ENCODE assay signal across 8 cellular contexts in genomic region chr1:186482661-186483255, GRCh38. TPM values are rescaled to one million over a fixed set of nuclear protein-coding genes. Genes with fewer than 3 reads are reported as not detected.
DNase-seq lines count a peak whose midpoint lies in the region; ATAC-seq, FAIRE-seq and TF ChIP-seq lines count a peak whose summit lies in the region.

No MANE protein-coding gene starts in this region.

- no peak overlapping the region for H3K4me3 ChIP-seq in AG04450 (ENCODE audit: low read depth, low read length)
- no peak overlapping the region for H3K4me3 ChIP-seq in H1 (ENCODE audit: extremely low read depth in 1 of 4, insufficient read depth in 2 of 4, low read depth in 3 of 4, low read length in 4 of 4)
- no peak overlapping the region for H3K4me3 ChIP-seq in mesenchymal stem cell (ENCODE audit: insufficient read depth in 1 of 2, low read depth in 1 of 2, low read length in 2 of 2)
- H3K4me3 ChIP-seq in stomach: no peak overlapping the region

- H2BK5ac ChIP-seq in H1 (ENCODE audit: low read depth, low read length) (no peak overlapping the region), mesenchymal stem cell (ENCODE audit: low read depth, low read length, poor library complexity, severe bottlenecking) (no peak overlapping the region)

- no peak overlapping the region for H2AFZ ChIP-seq in H1 (ENCODE audit: low read length)
- no peak overlapping the region for H2AFZ ChIP-seq in mesenchymal stem cell (ENCODE audit: low read depth, low read length)

- TF ChIP-seq EP300 in H1 (IDR thresholded peaks at IDR 0.05; ENCODE audit: borderline replicate concordance in 1 of 2, low read depth in 2 of 2, low read length in 2 of 2): no peak
- no peak for TF ChIP-seq EP300 in stomach (IDR thresholded peaks at IDR 0.05)

- no peak overlapping the region for H2BK120ac ChIP-seq in H1 (replicated peaks; ENCODE audit: low read depth, low read length)
- H2BK120ac ChIP-seq in mesenchymal stem cell (ENCODE audit: low read depth, low read length): no peak overlapping the region

- no peaks in the 10 kb centered on the region for H3K9me3 Mint-ChIP-seq in activated B cell treated with CpG ODN at 0.5 μM for 24 hours

- H3K79me2 ChIP-seq in H1 (ENCODE audit: control insufficient read depth in 1 of 2, insufficient read depth in 2 of 2, low read length in 2 of 2): no peaks in the 10 kb centered on the region

- peak; percentile 96 to 99 for TF ChIP-seq RAD21 in H1 (IDR thresholded peaks at IDR 0.05 in 1 of 2, conservative IDR thresholded peaks at IDR 0.05 in 1 of 2; ENCODE audit: low read depth in 2 of 2, low read length in 2 of 2)

- H4K8ac ChIP-seq in H1 (ENCODE audit: extremely low read depth, insufficient read depth, low read length): no peak overlapping the region
- no peak overlapping the region for H4K8ac ChIP-seq in mesenchymal stem cell (ENCODE audit: low read length)

- FAIRE-seq in H1 (lab: Jason Lieb, UNC): peak; percentile 99

- H2AK5ac ChIP-seq in H1 (ENCODE audit: low read depth, low read length) (no peak overlapping the region), mesenchymal stem cell (ENCODE audit: low read length, severe bottlenecking) (no peak overlapping the region)

- no peak overlapping the region for H3K23ac ChIP-seq in H1 (ENCODE audit: insufficient read length)
- no peak overlapping the region for H3K23ac ChIP-seq in mesenchymal stem cell (ENCODE audit: low read length in 2 of 2)

- 30% methylated on average over 4 of the region's 4 CpGs; no CpG with 5 or more reads in 1 of the 2 experiments for WGBS in H1 (ENCODE audit: extremely low coverage in 1 of 2, insufficient coverage in 1 of 2, insufficient read length in 1 of 2, insufficient replicate concordance in 2 of 2, low coverage in 1 of 2, low lambda C conversion rate in 2 of 2, missing lambda C conversion rate in 1 of 2), 2 experiments
- 2% methylated on average over 4 of the region's 4 CpGs for WGBS in mesenchymal stem cell
- WGBS in stomach, 5 donors: 4 to 5% (median 5%) methylated on average over 4 of the region's 4 CpGs

- H2BK15ac ChIP-seq in H1 (ENCODE audit: low read length) (no peak overlapping the region), mesenchymal stem cell (ENCODE audit: low read depth, poor library complexity, severe bottlenecking) (no peak overlapping the region)

- TF ChIP-seq CTCF in AG04450 (IDR thresholded peaks at IDR 0.05; ENCODE audit: low read depth, low read length): peak; percentile 98
- TF ChIP-seq CTCF in activated B cell treated with CpG ODN at 0.5 μM for 24 hours (IDR thresholded peaks at IDR 0.05): no peak
- peak; percentile 74 to 89 (median 81) for TF ChIP-seq CTCF in H1 (IDR thresholded peaks at IDR 0.05; ENCODE audit: control extremely low read depth in 1 of 3, insufficient read depth in 1 of 3, low read depth in 1 of 3, low read length in 3 of 3)
- TF ChIP-seq CTCF in stomach (IDR thresholded peaks at IDR 0.05): peak in 5 of 7 experiments; percentile 66 to 79 (median 74)

- no peak overlapping the region for H3K4ac ChIP-seq in H1 (replicated peaks; ENCODE audit: insufficient read length, low read depth, low read length)
- H3K4ac ChIP-seq in mesenchymal stem cell (ENCODE audit: low read depth in 1 of 2, low read length in 2 of 2): no peak overlapping the region

- H4K91ac ChIP-seq in H1 (replicated peaks; ENCODE audit: insufficient read length, low read length): no peak overlapping the region
- no peak overlapping the region for H4K91ac ChIP-seq in mesenchymal stem cell (ENCODE audit: low read length)

- TF ChIP-seq POLR2A in H1 (IDR thresholded peaks at IDR 0.05; ENCODE audit: control extremely low read depth in 1 of 2, low read depth in 2 of 2, low read length in 2 of 2) (no peak), stomach (IDR thresholded peaks at IDR 0.05) (no peak)

- POLR2A ChIA-PET in AG04450 (lab: Yijun Ruan, JAX): interaction anchor here (0.6 kb wide), 1 partner anchor 289 kb away, joined by 3 read pairs; no protein-coding TSS in a partner anchor
- POLR2A ChIA-PET in activated B cell treated with CpG ODN at 0.5 μM for 24 hours (lab: Charles Lee): no interaction called here
- POLR2A ChIA-PET in H1 (lab: Charles Lee; ENCODE audit: partially characterized antibody): no interaction called here

- no peaks in the 10 kb centered on the region for H3K27me3 Mint-ChIP-seq in activated B cell treated with CpG ODN at 0.5 μM for 24 hours

- H3K27ac ChIP-seq in AG04450 (ENCODE audit: low read depth, low read length) (no peak overlapping the region), H1 (ENCODE audit: low read depth, low read length) (no peak overlapping the region), mesenchymal stem cell (ENCODE audit: low read length, poor library complexity, severe bottlenecking) (no peak overlapping the region), stomach (no peak overlapping the region)

- no peaks in the 10 kb centered on the region for H3K27me3 ChIP-seq in AG04450 (ENCODE audit: control insufficient read depth, insufficient read depth, low read length)
- no peaks in the 10 kb centered on the region for H3K27me3 ChIP-seq in H1 (replicated peaks in 1 of 4; ENCODE audit: control insufficient read depth in 3 of 4, extremely low read depth in 1 of 4, insufficient read depth in 3 of 4, low read length in 3 of 4)
- no peaks in the 10 kb centered on the region for H3K27me3 ChIP-seq in mesenchymal stem cell (ENCODE audit: control insufficient read depth in 1 of 2, insufficient read depth in 1 of 2, low read length in 2 of 2)
- no peaks in the 10 kb centered on the region for H3K27me3 ChIP-seq in stomach

- no peaks in the 10 kb centered on the region for H3K9me3 ChIP-seq in AG04450 (ENCODE audit: control insufficient read depth, insufficient read depth, low read length)
- no peaks in the 10 kb centered on the region for H3K9me3 ChIP-seq in H1 (ENCODE audit: insufficient read depth in 2 of 2, low read depth in 1 of 2, low read length in 1 of 2)
- H3K9me3 ChIP-seq in mesenchymal stem cell (ENCODE audit: control insufficient read depth, low read length): no peaks in the 10 kb centered on the region
- no peaks in the 10 kb centered on the region for H3K9me3 ChIP-seq in stomach

- H3K4me1 Mint-ChIP-seq in activated B cell treated with CpG ODN at 0.5 μM for 24 hours: no peaks in the 10 kb centered on the region

- H3K4me2 ChIP-seq in H1 (ENCODE audit: insufficient read depth in 1 of 2, low read depth in 2 of 2, low read length in 2 of 2): no peak overlapping the region
- H3K4me2 ChIP-seq in mesenchymal stem cell (ENCODE audit: low read length, poor library complexity, severe bottlenecking): no peak overlapping the region

- H4K5ac ChIP-seq in H1 (ENCODE audit: insufficient read length, low read depth, low read length): no peak overlapping the region

- H3K79me1 ChIP-seq in H1 (ENCODE audit: low read depth, low read length) (no peaks in the 10 kb centered on the region), mesenchymal stem cell (replicated peaks; ENCODE audit: low read length, poor library complexity, severe bottlenecking) (no peaks in the 10 kb centered on the region)

- H3K4me3 Mint-ChIP-seq in activated B cell treated with CpG ODN at 0.5 μM for 24 hours: no peak overlapping the region

- H3K36me3 Mint-ChIP-seq in activated B cell treated with CpG ODN at 0.5 μM for 24 hours (ENCODE audit: low read depth): no peaks in the 10 kb centered on the region

- H3K56ac ChIP-seq in H1 (replicated peaks; ENCODE audit: insufficient read length, low read depth, low read length): no peak overlapping the region

- CTCF ChIA-PET in AG04450 (lab: Charles Lee) (interaction anchor here (0.5 to 1.5 kb wide), 23 partner anchors 10 to 1259 kb away, joined by 3 to 17 read pairs (median 3); no protein-coding TSS in a partner anchor), activated B cell treated with CpG ODN at 0.5 μM for 24 hours (lab: Charles Lee) (interaction anchor here (0.6 to 1.2 kb wide), 4 partner anchors 17 to 504 kb away, joined by 3 to 14 read pairs (median 4); no protein-coding TSS in a partner anchor), H1 (lab: Charles Lee; ENCODE audit: partially characterized antibody) (interaction anchor here (0.6 to 3.0 kb wide), 25 partner anchors 10 to 510 kb away, joined by 3 to 15 read pairs (median 3); no protein-coding TSS in a partner anchor)

- no peaks in the 10 kb centered on the region for H3K23me2 ChIP-seq in H1 (ENCODE audit: low read depth, low read length)

- H3K9ac ChIP-seq in H1 (replicated peaks in 1 of 4; ENCODE audit: extremely low read depth in 1 of 4, low read depth in 3 of 4, low read length in 3 of 4): no peak overlapping the region
- H3K9ac ChIP-seq in mesenchymal stem cell (ENCODE audit: low read length): no peak overlapping the region

- no peak overlapping the region for H3K27ac Mint-ChIP-seq in activated B cell treated with CpG ODN at 0.5 μM for 24 hours

- no peaks in the 10 kb centered on the region for H3K4me1 ChIP-seq in H1 (replicated peaks in 1 of 4; ENCODE audit: control insufficient read depth in 3 of 4, insufficient read depth in 4 of 4, low read length in 3 of 4)
- H3K4me1 ChIP-seq in mesenchymal stem cell (ENCODE audit: control insufficient read depth, insufficient read depth, low read depth, low read length): no peaks in the 10 kb centered on the region
- peaks cover 0 to 3% (median 0%) of the 10 kb centered on the region in 4 donors for H3K4me1 ChIP-seq in stomach

- H2BK20ac ChIP-seq in H1 (ENCODE audit: low read length): no peak overlapping the region

- H3K14ac ChIP-seq in H1 (ENCODE audit: insufficient read length) (no peak overlapping the region), mesenchymal stem cell (ENCODE audit: low read length in 2 of 2) (no peak overlapping the region)

- H3K36me3 ChIP-seq in H1 (ENCODE audit: control insufficient read depth in 2 of 4, insufficient read depth in 4 of 4, low read length in 3 of 4): no peaks in the 10 kb centered on the region
- no peaks in the 10 kb centered on the region for H3K36me3 ChIP-seq in mesenchymal stem cell (ENCODE audit: control insufficient read depth in 1 of 2, insufficient read depth in 2 of 2, low read depth in 1 of 2, low read length in 2 of 2)
- no peaks in the 10 kb centered on the region for H3K36me3 ChIP-seq in stomach

- ATAC-seq in GM18502 (IDR thresholded peaks at IDR 0.05; ENCODE audit: poor library complexity, unreplicated experiment) (peak; percentile 83), HG02938 (IDR thresholded peaks at IDR 0.05; ENCODE audit: unreplicated experiment) (peak; percentile 83), activated B cell treated with CpG ODN at 0.5 μM for 24 hours (ENCODE audit: low read depth) (peak; percentile 21)

- H3K18ac ChIP-seq in H1 (ENCODE audit: extremely low read depth, low read length): no peak overlapping the region
- no peak overlapping the region for H3K18ac ChIP-seq in mesenchymal stem cell (ENCODE audit: low read depth in 1 of 2, low read length in 2 of 2)

- intact Hi-C loops in activated B cell treated with CpG ODN at 0.5 μM for 24 hours (cut with micrococcal nuclease) (loop anchor here (1.0 to 10.0 kb wide), 2 partner anchors 322 to 504 kb away; no protein-coding TSS in a partner anchor), stomach (cut with DNase I; ENCODE audit: low total_unique reads) (loop anchor here (10.0 kb wide), 1 partner anchor 502 kb away; no protein-coding TSS in a partner anchor)

- DNase-seq in AG04450 (ENCODE audit: low read depth, low spot score): peak; percentile 43
- peak; percentile 25 for DNase-seq in NCI-H2107 (lab: John Stamatoyannopoulos, UW)
- peak; percentile 26 for DNase-seq in activated B cell treated with CpG ODN at 0.5 μM for 24 hours
- peak in 1 of 2 experiments; percentile 85 for DNase-seq in H1 (ENCODE audit: low read depth in 1 of 2, low spot score in 2 of 2)
- peak; percentile 74 for DNase-seq in mesenchymal stem cell
- peak; percentile 42 for DNase-seq in stomach

- no peak overlapping the region for H2BK12ac ChIP-seq in H1 (ENCODE audit: low read depth, low read length)
- H2BK12ac ChIP-seq in mesenchymal stem cell (ENCODE audit: low read length in 2 of 2): no peak overlapping the region

- no peaks in the 10 kb centered on the region for H4K20me1 ChIP-seq in H1 (replicated peaks in 1 of 2; ENCODE audit: control insufficient read depth in 1 of 2, insufficient read depth in 2 of 2, low read length in 2 of 2)

RNA-seq across cellular contexts. Expression of gene PDC, which starts 21.8 kb away (rescaled TPM):
- polyA plus RNA-seq in AG04450 (2011; rRNA removed) (not detected in 2 replicates), H1 (2011; rRNA removed) (not detected in 2 replicates), stomach (not detected)
- polyA minus RNA-seq in AG04450 (2011; rRNA and poly(A)+ RNA removed): not detected in 2 replicates
- total RNA-seq in activated B cell treated with CpG ODN at 0.5 μM for 24 hours (not detected in 2 replicates), stomach (not detected)
- not detected in 2 replicates for total RNA-seq in H1 (2021; fragmentation: NEBNext Ultra II Directional; extraction: Animal tissue kit (Norgen Biotek cat#: 25700))
- polyA plus RNA-seq in H1 (2011; cell fraction: cytosol; rRNA removed): not detected
- not detected for polyA plus RNA-seq in H1 (2011; cell fraction: nucleus; rRNA removed)
- not detected in 4 replicates for polyA plus RNA-seq in H1 (2012, experiment 1 of 2)
- polyA plus RNA-seq in H1 (2012, experiment 2 of 2): not detected
- polyA plus RNA-seq in H1 (2013, experiment 1 of 2): not detected
- polyA plus RNA-seq in H1 (2013, experiment 2 of 2): not detected
- polyA minus RNA-seq in H1 (2011; rRNA and poly(A)+ RNA removed): not detected in 2 replicates
- polyA minus RNA-seq in H1 (2011; cell fraction: cytosol; rRNA and poly(A)+ RNA removed): not detected
- not detected for polyA minus RNA-seq in H1 (2011; cell fraction: nucleus; rRNA and poly(A)+ RNA removed)
- polyA plus RNA-seq in mesenchymal stem cell (2013, experiment 1 of 2): not detected
- polyA plus RNA-seq in mesenchymal stem cell (2013, experiment 2 of 2): not detected

Comparison
In these comparisons a context has a peak if more than half of its experiments do, and no peak if none do; other contexts are left out.
1. ATAC-seq: peak in every context shown above with its lines; median percentile 83 in GM18502; 83 in HG02938; 21 in activated B cell treated with CpG ODN at 0.5 μM for 24 hours.